9 cellular contexts compared by ENCODE assay signal in genomic region chr11:57424802-57425564, GRCh38. TPM values are rescaled to one million over a fixed set of nuclear protein-coding genes. Genes with fewer than 3 reads are reported as not detected.
A peak's percentile ranks its signal among the peaks of the same experiment; 100 is the strongest.
DNase-seq lines count a peak whose midpoint lies in the region; ATAC-seq and TF ChIP-seq lines count a peak whose summit lies in the region.
"Had no signal": no experiment of that assay in that cellular context is flagged by ENCODE, and none has a peak within 500 bp of the region (broad histone marks: within the 10 kb centered on the region; RNA-seq: fewer than 3 reads in every experiment).

No MANE protein-coding gene starts in this region.

- H3K4me1 ChIP-seq in SJSA1 (replicated peaks) (peaks cover 39% of the 10 kb centered on the region), heart left ventricle (peaks cover 6 to 68% (median 55%) of the 10 kb centered on the region in 12 donors), skeletal muscle tissue (ENCODE audit: control insufficient read depth in 3 of 3, insufficient read depth in 3 of 3, low read length in 3 of 3) (peaks cover 48 to 49% (median 48%) of the 10 kb centered on the region in 3 donors)

- no peak for TF ChIP-seq POLR2A in heart left ventricle (IDR thresholded peaks at IDR 0.05)

- WGBS in heart left ventricle, 4 donors = 31 to 43% (median 39%) methylated on average over 14 to 15 of the region's 15 CpGs

- H3K9me3 ChIP-seq in SJSA1 (replicated peaks) (no peaks in the 10 kb centered on the region), heart left ventricle (no peaks in the 10 kb centered on the region), skeletal muscle tissue (ENCODE audit: control insufficient read depth in 3 of 3, low read length in 3 of 3) (no peaks in the 10 kb centered on the region)

- intact Hi-C loops in heart left ventricle (cut with DNase I) = loop anchor here in 2 of 10 donors (2.0 to 5.0 kb wide), 2 partner anchors 18 to 78 kb away; no protein-coding TSS in a partner anchor

- DNase-seq in AG20443 (ENCODE audit: low spot score) (peak; percentile 70), SJSA1 (ENCODE audit: low read depth in 1 of 2, low spot score in 2 of 2) (peak; percentile 53 to 66), heart left ventricle (peak; percentile 75 to 86 (median 77)), progenitor cell of endocrine pancreas (ENCODE audit: low spot score, unreplicated experiment) (no peak)
- peak; percentile 45 to 60 (median 52) for DNase-seq in activated naive CD4-positive, alpha-beta T cell (lab: John Stamatoyannopoulos, UW)

- peaks cover 25% of the 10 kb centered on the region for H3K27me3 Mint-ChIP-seq in progenitor cell of endocrine pancreas

- H3K27me3 ChIP-seq in SJSA1 (replicated peaks) (no peaks in the 10 kb centered on the region), heart left ventricle (no peaks in the 10 kb centered on the region), skeletal muscle tissue (ENCODE audit: control insufficient read depth in 3 of 3, insufficient read depth in 3 of 3, low read length in 3 of 3) (no peaks in the 10 kb centered on the region)

- no peak overlapping the region for H3K27ac ChIP-seq in SJSA1
- peak overlapping the region; percentile 88 to 98 (median 92) for H3K27ac ChIP-seq in heart left ventricle
- H3K27ac ChIP-seq in skeletal muscle tissue (ENCODE audit: low read depth, low read length) = peak overlapping the region; percentile 91
- H3K27ac ChIP-seq: KMS-11 had no signal

- peaks cover 8% of the 10 kb centered on the region for H3K4me1 Mint-ChIP-seq in progenitor cell of endocrine pancreas (ENCODE audit: low read depth)

- no peak overlapping the region for H3K27ac Mint-ChIP-seq in progenitor cell of endocrine pancreas

- H3K9me3 Mint-ChIP-seq in progenitor cell of endocrine pancreas (ENCODE audit: low read depth) = no peaks in the 10 kb centered on the region

- H3K4me3 Mint-ChIP-seq in progenitor cell of endocrine pancreas (ENCODE audit: low read depth) = no peak overlapping the region

- no peak overlapping the region for H3K4me3 ChIP-seq in SJSA1
- peak overlapping the region in 9 of 12 donors; percentile 10 to 79 (median 61) for H3K4me3 ChIP-seq in heart left ventricle
- peak overlapping the region; percentile 44 to 71 (median 67) for H3K4me3 ChIP-seq in skeletal muscle tissue (ENCODE audit: low read length in 3 of 3)

- H3K36me3 Mint-ChIP-seq in progenitor cell of endocrine pancreas (ENCODE audit: insufficient read depth) = peaks cover 3% of the 10 kb centered on the region

- H3K36me3 ChIP-seq in SJSA1 (peaks cover 30% of the 10 kb centered on the region), heart left ventricle (peaks cover 0 to 44% (median 22%) of the 10 kb centered on the region in 9 donors), skeletal muscle tissue (ENCODE audit: control insufficient read depth in 3 of 3, insufficient read depth in 3 of 3, low read length in 3 of 3) (peaks cover 0 to 17% (median 6%) of the 10 kb centered on the region in 3 donors)

- ATAC-seq in GM19023 (IDR thresholded peaks at IDR 0.05; ENCODE audit: unreplicated experiment) = peak; percentile 90
- peak; percentile 91 for ATAC-seq in HG03159 (IDR thresholded peaks at IDR 0.05; ENCODE audit: unreplicated experiment)
- ATAC-seq in heart left ventricle = peak; percentile 27 to 88 (median 80)

- H3K9ac ChIP-seq in skeletal muscle tissue (ENCODE audit: low read depth in 1 of 3, low read length in 3 of 3) = peak overlapping the region in 2 of 3 donors; percentile 73 to 84
- H3K9ac ChIP-seq: KMS-11 had no signal

- TF ChIP-seq CTCF in heart left ventricle (IDR thresholded peaks at IDR 0.05) (no peak), progenitor cell of endocrine pancreas (IDR thresholded peaks at IDR 0.05; ENCODE audit: unreplicated experiment) (no peak)

RNA-seq across cellular contexts. Expression of gene SLC43A3, which starts 1.9 kb away (rescaled TPM):
- 49.5 and 62.2 TPM in 2 replicates for total RNA-seq in SJSA1 (2014; rRNA removed; shearing (Covaris generic))
- total RNA-seq in heart left ventricle (10 to 100 TPM; 13.5 to 56.9 (median 24.7) TPM), skeletal muscle tissue (15.1 TPM), progenitor cell of endocrine pancreas (21.5 and 24.6 TPM in 2 replicates)
- polyA plus RNA-seq in heart left ventricle = 10 to 100 TPM; 14.6 to 17.9 TPM

RNA-seq across cellular contexts. Expression of gene PRG2, which starts 34.5 kb away (rescaled TPM):
- total RNA-seq in SJSA1 (2014; rRNA removed; shearing (Covaris generic)) = not detected in 2 replicates
- total RNA-seq in heart left ventricle = under 1 TPM in 4 of 9 donors, not detected in 5; 0.14 to 0.27 (median 0.22) TPM
- under 1 TPM in 1 of 2 donors, not detected in 1; 0.04 TPM for polyA plus RNA-seq in heart left ventricle
- 1.0 TPM for total RNA-seq in skeletal muscle tissue
- not detected in 2 replicates for total RNA-seq in progenitor cell of endocrine pancreas

RNA-seq across cellular contexts. Expression of gene RTN4RL2, which starts 35.3 kb away (rescaled TPM):
- not detected in 2 replicates for total RNA-seq in SJSA1 (2014; rRNA removed; shearing (Covaris generic))
- total RNA-seq in heart left ventricle (1 to 10 TPM in 5 of 9 donors, under 1 TPM in 4; 0.58 to 2.1 (median 1.1) TPM), skeletal muscle tissue (not detected), progenitor cell of endocrine pancreas (1.9 and 2.1 TPM in 2 replicates)
- polyA plus RNA-seq in heart left ventricle = 1 to 10 TPM; 1.0 to 1.1 TPM

RNA-seq across cellular contexts. Expression of gene PRG3, which starts 44.0 kb away (rescaled TPM):
- not detected in 2 replicates for total RNA-seq in SJSA1 (2014; rRNA removed; shearing (Covaris generic))
- not detected for total RNA-seq in heart left ventricle
- not detected for polyA plus RNA-seq in heart left ventricle
- total RNA-seq in skeletal muscle tissue = 2.6 TPM
- total RNA-seq in progenitor cell of endocrine pancreas = not detected in 2 replicates
